22 cellular contexts compared by ENCODE assay signal in genomic region chr1:2163205-2163604, GRCh38. TPM values are rescaled to one million over a fixed set of nuclear protein-coding genes. Genes with fewer than 3 reads are reported as not detected.
DNase-seq lines count a peak whose midpoint lies in the region; ATAC-seq and TF ChIP-seq lines count a peak whose summit lies in the region.
"Had no signal": no experiment of that assay in that cellular context is flagged by ENCODE, and none has a peak within 500 bp of the region (broad histone marks: within the 10 kb centered on the region; RNA-seq: fewer than 3 reads in every experiment).

No MANE protein-coding gene starts in this region.

- H2AFZ ChIP-seq in MM.1S (ENCODE audit: low read length), result no peak overlapping the region

- H3K27me3 Mint-ChIP-seq in HFFc6 (ENCODE audit: insufficient read depth), result peaks cover 53% of the 10 kb centered on the region
- H3K27me3 Mint-ChIP-seq in activated naive CD8-positive, alpha-beta T cell treated with anti-CD3 and anti-CD28 coated beads, Interleukin-2, amount 50 U/mL, for 24 hours, result no peaks in the 10 kb centered on the region
- H3K27me3 Mint-ChIP-seq in CD4-positive, alpha-beta T cell, result no peaks in the 10 kb centered on the region
- H3K27me3 Mint-ChIP-seq: activated B cell treated with CpG ODN at 0.5 μM for 24 hours; stimulated activated naive B cell treated with anti-CD40 and anti-IgM and Interleukin-4, amounts not matched to agents 10 μg/mL and 1 μg/mL and 100 μg/mL, for 72 hours had no signal

- H3K56ac ChIP-seq in mesendoderm (ENCODE audit: low read length), result no peak overlapping the region

- H3K9me3 ChIP-seq in CD4-positive, alpha-beta T cell (ENCODE audit: control insufficient read depth, low read length), result no peaks in the 10 kb centered on the region
- H3K9me3 ChIP-seq in MM.1S (replicated peaks; ENCODE audit: insufficient read depth, low read length), result no peaks in the 10 kb centered on the region
- H3K9me3 ChIP-seq: BLaER1, mucosa of descending colon, thyroid gland had no signal

- DNase-seq in NCI-H82 (lab: John Stamatoyannopoulos, UW) (peak; percentile 55), NCI-H82 treated with DMSO at 0.1 percent for 48 hours (lab: John Stamatoyannopoulos, UW; ENCODE audit: unreplicated experiment) (no peak), HFFc6 (no peak), mesendoderm (peak; percentile 20), MM.1S (no peak)
- DNase-seq in activated naive CD8-positive, alpha-beta T cell treated with anti-CD3 and anti-CD28 coated beads, Interleukin-2, amount 50 U/mL, for 24 hours, result no peak
- no peak for DNase-seq in CD4-positive, alpha-beta T cell
- DNase-seq: 8988T; activated B cell treated with CpG ODN at 0.5 μM for 24 hours; amygdala; DMS153; mucosa of descending colon; MV-4-11; NCI-H2081 treated with DMSO at 0.1 percent for 48 hours; NCI-H510A; SHP77 treated with DMSO at 0.1 percent for 48 hours; stimulated activated CD4-positive, alpha-beta T cell treated with anti-CD3 and anti-CD28 coated beads, Interleukin-15, amount 100 ng/mL, for 24 hours; stimulated activated naive B cell treated with anti-CD40 and anti-IgM and Interleukin-4, amounts not matched to agents 10 μg/mL and 1 μg/mL and 100 μg/mL, for 72 hours; thyroid gland had no signal

- H3K9ac ChIP-seq in mesendoderm (ENCODE audit: low read length), result no peak overlapping the region
- no peak overlapping the region for H3K9ac ChIP-seq in MM.1S (ENCODE audit: low read length)
- H3K9ac ChIP-seq: BLaER1 had no signal

- H3K79me1 ChIP-seq in mesendoderm (ENCODE audit: low read length), result no peaks in the 10 kb centered on the region

- H3K4ac ChIP-seq in mesendoderm (ENCODE audit: low read depth, low read length), result no peak overlapping the region

- no peaks in the 10 kb centered on the region for H3F3A ChIP-seq in MM.1S (ENCODE audit: insufficient read depth, low read length)

- H3K27ac Mint-ChIP-seq in HFFc6, result no peak overlapping the region
- H3K27ac Mint-ChIP-seq in activated naive CD8-positive, alpha-beta T cell treated with anti-CD3 and anti-CD28 coated beads, Interleukin-2, amount 50 U/mL, for 24 hours, result no peak overlapping the region
- H3K27ac Mint-ChIP-seq in CD4-positive, alpha-beta T cell, result no peak overlapping the region
- H3K27ac Mint-ChIP-seq: activated B cell treated with CpG ODN at 0.5 μM for 24 hours; stimulated activated naive B cell treated with anti-CD40 and anti-IgM and Interleukin-4, amounts not matched to agents 10 μg/mL and 1 μg/mL and 100 μg/mL, for 72 hours; T-helper 1 cell treated with Interleukin-12 subunit alpha and Interleukin-12 subunit beta and Interleukin-4 antibody, amounts not matched to agents 30 μg/mL and 1 μg/mL, for 36 hours had no signal

- WGBS in mesendoderm (ENCODE audit: extremely low coverage, insufficient coverage, low lambda C conversion rate), result no CpG with 5 or more reads among the region's 7 CpGs

- no peak overlapping the region for H4K8ac ChIP-seq in mesendoderm (ENCODE audit: low read depth, low read length)

- H3K4me3 ChIP-seq in mesendoderm (ENCODE audit: low read length) (no peak overlapping the region), MM.1S (ENCODE audit: low read length) (no peak overlapping the region)
- H3K4me3 ChIP-seq: BLaER1, mucosa of descending colon, thyroid gland had no signal

- H3K9me3 Mint-ChIP-seq in HFFc6, result peaks cover 22% of the 10 kb centered on the region
- no peaks in the 10 kb centered on the region for H3K9me3 Mint-ChIP-seq in activated naive CD8-positive, alpha-beta T cell treated with anti-CD3 and anti-CD28 coated beads, Interleukin-2, amount 50 U/mL, for 24 hours
- H3K9me3 Mint-ChIP-seq in CD4-positive, alpha-beta T cell, result no peaks in the 10 kb centered on the region
- H3K9me3 Mint-ChIP-seq: activated B cell treated with CpG ODN at 0.5 μM for 24 hours; T-helper 1 cell treated with Interleukin-12 subunit alpha and Interleukin-12 subunit beta and Interleukin-4 antibody, amounts not matched to agents 30 μg/mL and 1 μg/mL, for 36 hours had no signal

- no peak overlapping the region for H2BK15ac ChIP-seq in mesendoderm (replicated peaks; ENCODE audit: low read depth)

- peaks cover 5% of the 10 kb centered on the region for H3K36me3 Mint-ChIP-seq in HFFc6 (ENCODE audit: low read depth)
- H3K36me3 Mint-ChIP-seq in activated naive CD8-positive, alpha-beta T cell treated with anti-CD3 and anti-CD28 coated beads, Interleukin-2, amount 50 U/mL, for 24 hours (ENCODE audit: low read depth), result peaks cover 7% of the 10 kb centered on the region
- H3K36me3 Mint-ChIP-seq in CD4-positive, alpha-beta T cell (ENCODE audit: low read depth), result peaks cover 18% of the 10 kb centered on the region

- H3K27me3 ChIP-seq in mesendoderm (ENCODE audit: insufficient read depth, low read length, poor library complexity) (no peaks in the 10 kb centered on the region), MM.1S (replicated peaks; ENCODE audit: insufficient read depth, low read length) (peaks cover 95% of the 10 kb centered on the region)
- no peaks in the 10 kb centered on the region for H3K27me3 ChIP-seq in CD4-positive, alpha-beta T cell (ENCODE audit: control insufficient read depth, insufficient read depth, low read length)
- H3K27me3 ChIP-seq: BLaER1, thyroid gland had no signal

- H3K9me2 ChIP-seq in MM.1S (replicated peaks; ENCODE audit: insufficient read depth, low read length), result no peaks in the 10 kb centered on the region

- no peak overlapping the region for H3K4me3 Mint-ChIP-seq in HFFc6
- H3K4me3 Mint-ChIP-seq in activated naive CD8-positive, alpha-beta T cell treated with anti-CD3 and anti-CD28 coated beads, Interleukin-2, amount 50 U/mL, for 24 hours, result no peak overlapping the region
- H3K4me3 Mint-ChIP-seq in CD4-positive, alpha-beta T cell, result no peak overlapping the region
- H3K4me3 Mint-ChIP-seq: activated B cell treated with CpG ODN at 0.5 μM for 24 hours; stimulated activated naive B cell treated with anti-CD40 and anti-IgM and Interleukin-4, amounts not matched to agents 10 μg/mL and 1 μg/mL and 100 μg/mL, for 72 hours; T-helper 1 cell treated with Interleukin-12 subunit alpha and Interleukin-12 subunit beta and Interleukin-4 antibody, amounts not matched to agents 30 μg/mL and 1 μg/mL, for 36 hours had no signal

- H2BK5ac ChIP-seq in mesendoderm (ENCODE audit: low read length), result no peak overlapping the region

- H3K18ac ChIP-seq in mesendoderm (ENCODE audit: low read length), result no peak overlapping the region

- intact Hi-C loops in CD4-positive, alpha-beta T cell (cut with DNase I, micrococcal nuclease), result loop anchor here in 1 of 2 experiments (5.0 kb wide), 1 partner anchor 221 kb away; no protein-coding TSS in a partner anchor

- H2BK120ac ChIP-seq in mesendoderm (ENCODE audit: low read depth, low read length), result no peak overlapping the region

- POLR2A ChIA-PET in CD4-positive, alpha-beta T cell (lab: Charles Lee), result interaction anchor here (1.4 kb wide), 1 partner anchor 36 kb away, joined by 3 read pairs; no protein-coding TSS in a partner anchor

- no peak overlapping the region for H2AK5ac ChIP-seq in mesendoderm (ENCODE audit: low read length)

- H3K23ac ChIP-seq in mesendoderm (ENCODE audit: low read length), result no peak overlapping the region

- H3K4me2 ChIP-seq in mesendoderm (ENCODE audit: low read length), result no peak overlapping the region
- no peak overlapping the region for H3K4me2 ChIP-seq in MM.1S (ENCODE audit: low read depth, low read length)
- H3K4me2 ChIP-seq: BLaER1 had no signal

- no peaks in the 10 kb centered on the region for H3K4me1 ChIP-seq in mesendoderm (ENCODE audit: control insufficient read depth, low read depth, low read length)
- no peaks in the 10 kb centered on the region for H3K4me1 ChIP-seq in MM.1S (ENCODE audit: low read length)

- H3K79me2 ChIP-seq in mesendoderm (ENCODE audit: control insufficient read depth, insufficient read depth, low read length) (no peaks in the 10 kb centered on the region), MM.1S (ENCODE audit: low read length) (no peaks in the 10 kb centered on the region)

- H4K5ac ChIP-seq in mesendoderm (ENCODE audit: low read length), result no peak overlapping the region

- peak; percentile 28 for ATAC-seq in activated naive CD8-positive, alpha-beta T cell treated with anti-CD3 and anti-CD28 coated beads, Interleukin-2, amount 50 U/mL, for 24 hours
- no peak for ATAC-seq in CD4-positive, alpha-beta T cell (ENCODE audit: poor library complexity)
- no peak for ATAC-seq in HG03520 (IDR thresholded peaks at IDR 0.05; ENCODE audit: unreplicated experiment)
- ATAC-seq: mucosa of descending colon; stimulated activated naive B cell treated with anti-CD40 and anti-IgM and Interleukin-4, amounts not matched to agents 10 μg/mL and 1 μg/mL and 100 μg/mL, for 72 hours had no signal

- H3K36me3 ChIP-seq in mesendoderm (ENCODE audit: control insufficient read depth, insufficient read depth, low read length) (no peaks in the 10 kb centered on the region), MM.1S (replicated peaks; ENCODE audit: insufficient read depth, low read length) (no peaks in the 10 kb centered on the region)
- H3K36me3 ChIP-seq: thyroid gland had no signal

- no peaks in the 10 kb centered on the region for H3K4me1 Mint-ChIP-seq in HFFc6 (ENCODE audit: low read depth)
- peaks cover 5% of the 10 kb centered on the region for H3K4me1 Mint-ChIP-seq in activated naive CD8-positive, alpha-beta T cell treated with anti-CD3 and anti-CD28 coated beads, Interleukin-2, amount 50 U/mL, for 24 hours
- peaks cover 7% of the 10 kb centered on the region for H3K4me1 Mint-ChIP-seq in CD4-positive, alpha-beta T cell (ENCODE audit: low read depth)
- H3K4me1 Mint-ChIP-seq: activated B cell treated with CpG ODN at 0.5 μM for 24 hours; stimulated activated naive B cell treated with anti-CD40 and anti-IgM and Interleukin-4, amounts not matched to agents 10 μg/mL and 1 μg/mL and 100 μg/mL, for 72 hours had no signal

- CTCF ChIA-PET in CD4-positive, alpha-beta T cell (lab: Charles Lee), result interaction anchor here (0.7 to 1.1 kb wide), 2 partner anchors 30 to 32 kb away, joined by 3 read pairs; no protein-coding TSS in a partner anchor

- TF ChIP-seq CTCF in HFFc6 (IDR thresholded peaks at IDR 0.05) (peak; percentile 46; the same call in 1 of the 2 replicates), MM.1S (IDR thresholded peaks at IDR 0.05; ENCODE audit: low read length) (no peak)
- no peak for TF ChIP-seq CTCF in CD4-positive, alpha-beta T cell (IDR thresholded peaks at IDR 0.05)

- no peaks in the 10 kb centered on the region for H4K20me1 ChIP-seq in MM.1S (ENCODE audit: insufficient read depth, low read length)

- H3K27ac ChIP-seq in mesendoderm (ENCODE audit: low read depth, low read length), result no peak overlapping the region
- H3K27ac ChIP-seq in CD4-positive, alpha-beta T cell (ENCODE audit: low read depth, low read length), result no peak overlapping the region
- H3K27ac ChIP-seq in MM.1S (ENCODE audit: low read length), result no peak overlapping the region
- H3K27ac ChIP-seq: BLaER1, thyroid gland had no signal

RNA-seq across cellular contexts. Expression of gene FAAP20, which starts 31.4 kb away (rescaled TPM):
- total RNA-seq in HFFc6 (2021; fragmentation: NEBNext Ultra II Directional; extraction: Animal tissue kit (Norgen Biotek cat#: 25700)), result 10 to 100 TPM; 75.3 to 97.4 (median 82.7) TPM
- polyA plus RNA-seq in mesendoderm (2013, experiment 1 of 2), result 85.8 TPM
- polyA plus RNA-seq in mesendoderm (2013, experiment 2 of 2), result 84.4 TPM
- 10 to 100 TPM; 51.7 to 53.1 TPM for total RNA-seq in CD4-positive, alpha-beta T cell

Comparison
In these comparisons a context has a peak if more than half of its experiments do, and no peak if none do; other contexts are left out.
1. DNase-seq: peak in NCI-H82 (single experiment) and mesendoderm (single experiment); none in NCI-H82 treated with DMSO at 0.1 percent for 48 hours (single experiment), HFFc6 (single experiment), activated naive CD8-positive, alpha-beta T cell treated with anti-CD3 and anti-CD28 coated beads, Interleukin-2, amount 50 U/mL, for 24 hours (single experiment), CD4-positive, alpha-beta T cell (0 of 10) and MM.1S (single experiment).